ENCODE assay signal across 23 cellular contexts in genomic region chr17:77974396-77974795, GRCh38. TPM values are rescaled to one million over a fixed set of nuclear protein-coding genes. Genes with fewer than 3 reads are reported as not detected.
A peak's percentile ranks its signal among the peaks of the same experiment; 100 is the strongest.
DNase-seq lines count a peak whose midpoint lies in the region; ATAC-seq, FAIRE-seq and TF ChIP-seq lines count a peak whose summit lies in the region.
"Had no signal": no experiment of that assay in that cellular context is flagged by ENCODE, and none has a peak within 500 bp of the region (broad histone marks: within the 10 kb centered on the region; RNA-seq: fewer than 3 reads in every experiment).

No MANE protein-coding gene starts in this region.

- peaks cover 11% of the 10 kb centered on the region for H3K79me1 ChIP-seq in H9 (ENCODE audit: insufficient read depth, low read depth, low read length, poor library complexity, severe bottlenecking)

- no peak overlapping the region for H3K18ac ChIP-seq in H9 (ENCODE audit: insufficient read length, low read depth, low read length)

- no peak overlapping the region; a peak in 1 of 5 replicates for H3K4me3 Mint-ChIP-seq in H9
- H3K4me3 Mint-ChIP-seq in central memory CD8-positive, alpha-beta T cell = peak overlapping the region; percentile 20
- peak overlapping the region in 6 of 10 donors; percentile 15 to 59 (median 36) for H3K4me3 Mint-ChIP-seq in naive thymus-derived CD8-positive, alpha-beta T cell
- H3K4me3 Mint-ChIP-seq: IgD-negative memory B cell had no signal

- H3K23me2 ChIP-seq in H9 (ENCODE audit: insufficient read length, low read depth, low read length, poor library complexity, severe bottlenecking) = no peaks in the 10 kb centered on the region

- POLR2A ChIA-PET in HepG2 (lab: Yijun Ruan, JAX) = interaction anchor here (1.6 kb wide), 1 partner anchor 16 kb away, joined by 7 read pairs; the partner anchor contains the start of gene TNRC6C
- POLR2A ChIA-PET in naive thymus-derived CD8-positive, alpha-beta T cell (lab: Charles Lee) = interaction anchor here (0.6 kb wide), 2 partner anchors 11 to 16 kb away, joined by 3 read pairs; partner anchors contain the start of gene TNRC6C

- H2BK15ac ChIP-seq in H9 (ENCODE audit: low read depth, low read length) = no peak overlapping the region

- H4K20me1 ChIP-seq in HepG2 (ENCODE audit: insufficient read depth, low read length) (no peaks in the 10 kb centered on the region; the same call in 1 of the 2 replicates), H9 (ENCODE audit: control insufficient read depth, insufficient read depth, insufficient read length) (no peaks in the 10 kb centered on the region)

- DNase-seq in HepG2 (ENCODE audit: low spot score) (no peak), right lobe of liver (no peak), H9 (no peak), NCI-H2227 treated with DMSO at 0.1 percent for 48 hours (lab: John Stamatoyannopoulos, UW) (no peak), NCI-H146 treated with DMSO at 0.1 percent for 48 hours (lab: John Stamatoyannopoulos, UW; ENCODE audit: unreplicated experiment) (no peak)
- no peak for DNase-seq in central memory CD8-positive, alpha-beta T cell (ENCODE audit: low spot score in 2 of 2)
- DNase-seq in naive thymus-derived CD8-positive, alpha-beta T cell = peak in 1 of 10 donors; percentile 35
- DNase-seq: 8988T; ACHN; CD4-positive, CD25-positive, alpha-beta regulatory T cell; COR-L47; DMS153; DMS79 treated with DMSO at 0.1 percent for 48 hours; EL; GOT3 had no signal

- intact Hi-C loops in HepG2 (cut with micrococcal nuclease; ENCODE audit: unreplicated experiment) = no loop called here
- intact Hi-C loops in right lobe of liver (cut with DNase I) = no loop called here

- ATAC-seq in HepG2 (no peak), right lobe of liver (no peak), HG03280 (IDR thresholded peaks at IDR 0.05; ENCODE audit: unreplicated experiment) (no peak)
- no peak for ATAC-seq in central memory CD8-positive, alpha-beta T cell (replicated peaks; ENCODE audit: extremely low read depth, poor library complexity, severe bottlenecking)
- peak; percentile 72 to 82 for ATAC-seq in naive thymus-derived CD8-positive, alpha-beta T cell

- no peak overlapping the region for H4K5ac ChIP-seq in H9 (ENCODE audit: insufficient read length, low read depth, low read length)

- no peak overlapping the region for H3K23ac ChIP-seq in H9 (ENCODE audit: insufficient read length, low read depth, low read length)

- H3K9me3 ChIP-seq in HepG2 (ENCODE audit: low read length) (no peaks in the 10 kb centered on the region), right lobe of liver (no peaks in the 10 kb centered on the region), H9 (ENCODE audit: control insufficient read depth, low read depth, low read length) (no peaks in the 10 kb centered on the region)
- H3K9me3 ChIP-seq: BLaER1 treated with 17β-estradiol and CSF1 and Interleukin-3, amounts not matched to agents 10 nM and 100 nM; HAP-1 had no signal

- no peak overlapping the region for H2AK5ac ChIP-seq in H9 (ENCODE audit: insufficient read length, low read length)

- H3K27me3 ChIP-seq in HepG2 (ENCODE audit: control insufficient read depth in 1 of 2, insufficient read depth in 2 of 2, low read length in 2 of 2) (no peaks in the 10 kb centered on the region), right lobe of liver (no peaks in the 10 kb centered on the region), H9 (ENCODE audit: insufficient read depth, low read length) (no peaks in the 10 kb centered on the region)
- H3K27me3 ChIP-seq: BLaER1 treated with 17β-estradiol and CSF1 and Interleukin-3, amounts not matched to agents 10 nM and 100 nM had no signal

- no peaks in the 10 kb centered on the region for H3K9me3 Mint-ChIP-seq in H9
- H3K9me3 Mint-ChIP-seq in central memory CD8-positive, alpha-beta T cell = no peaks in the 10 kb centered on the region
- H3K9me3 Mint-ChIP-seq in naive thymus-derived CD8-positive, alpha-beta T cell = no peaks in the 10 kb centered on the region
- H3K9me3 Mint-ChIP-seq: IgD-negative memory B cell had no signal

- H3K27ac Mint-ChIP-seq in H9 = peak overlapping the region in 2 of 3 experiments; percentile 19 to 72; a peak in 4 of 7 replicates
- H3K27ac Mint-ChIP-seq in central memory CD8-positive, alpha-beta T cell (ENCODE audit: low read depth) = no peak overlapping the region
- peak overlapping the region in 6 of 10 donors; percentile 12 to 74 (median 48) for H3K27ac Mint-ChIP-seq in naive thymus-derived CD8-positive, alpha-beta T cell
- H3K27ac Mint-ChIP-seq: IgD-negative memory B cell had no signal

- no peak overlapping the region for H2BK5ac ChIP-seq in H9 (ENCODE audit: insufficient read length, low read length)

- TF ChIP-seq EP300 in HepG2 (IDR thresholded peaks at IDR 0.05; ENCODE audit: low read depth in 2 of 2, low read length in 2 of 2) (no peak), HepG2 (CRISPR knock-in tag; IDR thresholded peaks at IDR 0.05; ENCODE audit: borderline replicate concordance) (no peak)

- BruUV-seq in HepG2 (replicated peaks; lab: Mats Ljungman, UMichigan) = no TSS peak

- H3K56ac ChIP-seq in H9 (ENCODE audit: insufficient read length, low read depth, low read length) = no peak overlapping the region

- H3K4me1 Mint-ChIP-seq in H9 = peaks cover 18 to 36% of the 10 kb centered on the region in 2 experiments
- H3K4me1 Mint-ChIP-seq in central memory CD8-positive, alpha-beta T cell = peaks cover 76% of the 10 kb centered on the region
- peaks cover 40 to 89% (median 82%) of the 10 kb centered on the region in 4 donors for H3K4me1 Mint-ChIP-seq in naive thymus-derived CD8-positive, alpha-beta T cell

- H2BK12ac ChIP-seq in H9 (ENCODE audit: insufficient read length, low read depth, low read length) = no peak overlapping the region

- TF ChIP-seq RAD21 in HepG2 (CRISPR knock-in tag; IDR thresholded peaks at IDR 0.05) = no peak

- WGBS in HepG2 (ENCODE audit: low lambda C conversion rate) = 84% methylated on average over 4 of the region's 4 CpGs
- WGBS in right lobe of liver (ENCODE audit: insufficient coverage, low coverage, low lambda C conversion rate, missing lambda C conversion rate) = 85% methylated on average over 4 of the region's 4 CpGs
- no CpG with 5 or more reads among the region's 4 CpGs for whole genome bisulfite sequencing in H9 (ENCODE audit: extremely low coverage, insufficient read length, low lambda C conversion rate)

- H3K4ac ChIP-seq in H9 (ENCODE audit: low read depth, low read length) = no peak overlapping the region; the same call in 1 of the 2 replicates

- H3K4me3 ChIP-seq in HepG2 (replicated peaks in 1 of 3; ENCODE audit: insufficient read depth in 1 of 3, low read depth in 2 of 3, low read length in 3 of 3) (no peak overlapping the region), right lobe of liver (no peak overlapping the region)
- H3K4me3 ChIP-seq: BLaER1 treated with 17β-estradiol and CSF1 and Interleukin-3, amounts not matched to agents 10 nM and 100 nM; HAP-1 had no signal

- H3K4me1 ChIP-seq in HepG2 (ENCODE audit: insufficient read depth, low read length) (no peaks in the 10 kb centered on the region), right lobe of liver (no peaks in the 10 kb centered on the region), H9 (ENCODE audit: insufficient read depth, low read length) (peaks cover 2% of the 10 kb centered on the region; the same call in 1 of the 2 replicates)
- H3K4me1 ChIP-seq: BLaER1 treated with 17β-estradiol and CSF1 and Interleukin-3, amounts not matched to agents 10 nM and 100 nM had no signal

- no peak overlapping the region for H3T11ph ChIP-seq in H9 (ENCODE audit: low read length)

- H2BK20ac ChIP-seq in H9 (ENCODE audit: low read depth, low read length, poor library complexity, severe bottlenecking) = no peak overlapping the region

- H3K27ac ChIP-seq in HepG2 (ENCODE audit: extremely low read length, insufficient read depth, low read length) (no peak overlapping the region), right lobe of liver (no peak overlapping the region), H9 (ENCODE audit: insufficient read length, low read depth, low read length) (no peak overlapping the region)
- H3K27ac ChIP-seq: BLaER1 treated with 17β-estradiol and CSF1 and Interleukin-3, amounts not matched to agents 10 nM and 100 nM; HL-60 had no signal

- H2AFZ ChIP-seq in HepG2 (ENCODE audit: low read length) (no peak overlapping the region), H9 (ENCODE audit: low read length) (no peak overlapping the region)

- no peaks in the 10 kb centered on the region for H3K27me3 Mint-ChIP-seq in H9 (ENCODE audit: low read depth)
- no peaks in the 10 kb centered on the region for H3K27me3 Mint-ChIP-seq in central memory CD8-positive, alpha-beta T cell
- H3K27me3 Mint-ChIP-seq in naive thymus-derived CD8-positive, alpha-beta T cell = no peaks in the 10 kb centered on the region
- H3K27me3 Mint-ChIP-seq: CD4-positive, CD25-positive, alpha-beta regulatory T cell; IgD-negative memory B cell had no signal

- no peak overlapping the region for H3K9ac ChIP-seq in HepG2 (ENCODE audit: insufficient read depth, low read depth, low read length)
- no peak overlapping the region for H3K9ac ChIP-seq in H9 (ENCODE audit: extremely low read depth, insufficient read length, low read length)
- H3K9ac ChIP-seq: BLaER1 treated with 17β-estradiol and CSF1 and Interleukin-3, amounts not matched to agents 10 nM and 100 nM had no signal

- CTCF ChIA-PET in HepG2 (lab: Yijun Ruan, JAX; ENCODE audit: low intra/inter-chr PET ratio, low total read pairs) = no interaction called here

- no peak for TF ChIP-seq POLR2A in HepG2 (IDR thresholded peaks at IDR 0.05; ENCODE audit: insufficient read depth in 1 of 2, low read depth in 2 of 2, low read length in 2 of 2)
- TF ChIP-seq POLR2A in right lobe of liver (IDR thresholded peaks at IDR 0.05) = no peak

- no peak overlapping the region for H3K14ac ChIP-seq in H9 (ENCODE audit: insufficient read depth, low read length)

- FAIRE-seq in HepG2 (lab: Jason Lieb, UNC) = no peak
- FAIRE-seq: D721Med, G401.6, GM12892 had no signal

- TF ChIP-seq CTCF in HepG2 (CRISPR knock-in tag; IDR thresholded peaks at IDR 0.05) (no peak), right lobe of liver (IDR thresholded peaks at IDR 0.05) (no peak), H9 (conservative IDR thresholded peaks at IDR 0.05) (no peak)

- no peak overlapping the region for H3K4me2 ChIP-seq in HepG2 (ENCODE audit: low read depth, low read length)
- H3K4me2 ChIP-seq in H9 (ENCODE audit: insufficient read depth, insufficient read length, low read length) = no peak overlapping the region
- H3K4me2 ChIP-seq: BLaER1 treated with 17β-estradiol and CSF1 and Interleukin-3, amounts not matched to agents 10 nM and 100 nM had no signal

- in situ Hi-C loops in HepG2 (cut with HindIII; ENCODE audit: extremely low pct_ligation_motif_present, low pct_unique_long_range_greater_than_20kb) = no loop called here

- no peak overlapping the region for H2BK120ac ChIP-seq in H9 (ENCODE audit: low read depth, low read length, poor library complexity, severe bottlenecking)

- no peak overlapping the region for H4K91ac ChIP-seq in H9 (ENCODE audit: insufficient read length, low read depth, low read length)

- H3K79me2 ChIP-seq in HepG2 (ENCODE audit: insufficient read depth, low read length) = peaks cover 16% of the 10 kb centered on the region
- peaks cover 6% of the 10 kb centered on the region; the same call in 1 of the 2 replicates for H3K79me2 ChIP-seq in H9 (ENCODE audit: insufficient read depth, low read length)

- no peak overlapping the region for H4K8ac ChIP-seq in H9 (replicated peaks; ENCODE audit: insufficient read length, low read depth, low read length)

- no peaks in the 10 kb centered on the region for H3K36me3 ChIP-seq in HepG2 (replicated peaks in 1 of 2; ENCODE audit: control insufficient read depth in 1 of 2, insufficient read depth in 2 of 2, low read length in 2 of 2)
- no peaks in the 10 kb centered on the region for H3K36me3 ChIP-seq in right lobe of liver
- H3K36me3 ChIP-seq: BLaER1 treated with 17β-estradiol and CSF1 and Interleukin-3, amounts not matched to agents 10 nM and 100 nM; HAP-1 had no signal

- H3K36me3 Mint-ChIP-seq in H9 (ENCODE audit: insufficient read depth in 1 of 3, low read depth in 3 of 3) = no peaks in the 10 kb centered on the region; a peak in 1 of 7 replicates
- peaks cover 9% of the 10 kb centered on the region for H3K36me3 Mint-ChIP-seq in central memory CD8-positive, alpha-beta T cell (ENCODE audit: insufficient read depth)
- peaks cover 1 to 22% (median 3%) of the 10 kb centered on the region in 3 donors for H3K36me3 Mint-ChIP-seq in naive thymus-derived CD8-positive, alpha-beta T cell
- H3K36me3 Mint-ChIP-seq: IgD-negative memory B cell had no signal

RNA-seq across cellular contexts. Expression of gene TNRC6C, which starts 15.9 kb away (rescaled TPM):
- total RNA-seq in HepG2 (2016; rRNA removed; fragmentation: Illumina TruSeq; extraction: Trizol) (4.7 and 4.9 TPM in 2 replicates), right lobe of liver (10 to 100 TPM in 1 of 6 experiments, 1 to 10 TPM in 5; 1.9 to 10.6 (median 7.7) TPM), H9 (2021) (24.7 and 25.7 TPM in 2 replicates)
- total RNA-seq in HepG2 (2016; cell fraction: cytosol; rRNA removed; fragmentation: Illumina TruSeq; extraction: Trizol; ENCODE audit: low read depth) = 11.1 and 13.2 TPM in 2 replicates
- 3.2 TPM in 2 replicates for total RNA-seq in HepG2 (2016; cell fraction: insoluble cytoplasmic fraction; rRNA removed; fragmentation: Illumina TruSeq; extraction: Trizol)
- total RNA-seq in HepG2 (2016; cell fraction: membrane; rRNA removed; fragmentation: Illumina TruSeq; extraction: Trizol) = 2.2 and 2.9 TPM in 2 replicates
- 7.0 and 9.7 TPM in 2 replicates for total RNA-seq in HepG2 (2016; cell fraction: nucleus; rRNA removed; fragmentation: Illumina TruSeq; extraction: Trizol)
- polyA plus RNA-seq in HepG2 (2011; rRNA removed) = 0.61 and 0.66 TPM in 2 replicates
- polyA plus RNA-seq in HepG2 (2011; cell fraction: cytosol; rRNA removed) = 0.35 and 0.46 TPM in 2 replicates
- 3.4 and 4.2 TPM in 2 replicates for polyA plus RNA-seq in HepG2 (2011; cell fraction: nucleus; rRNA removed)
- 3.6 and 4.0 TPM in 2 replicates for polyA plus RNA-seq in HepG2 (2012)
- 0.14 and 0.17 TPM in 2 replicates for polyA plus RNA-seq in HepG2 (2016; cell fraction: cytosol; fragmentation: Illumina TruSeq; extraction: Trizol; ENCODE audit: low read depth)
- 2.5 and 3.2 TPM in 2 replicates for polyA plus RNA-seq in HepG2 (2016; cell fraction: insoluble cytoplasmic fraction; fragmentation: Illumina TruSeq; extraction: Trizol; ENCODE audit: low read depth)
- 0.18 and 0.30 TPM in 2 replicates for polyA plus RNA-seq in HepG2 (2016; cell fraction: membrane; fragmentation: Illumina TruSeq; extraction: Trizol; ENCODE audit: low read depth)
- 10.3 and 10.4 TPM in 2 replicates for polyA plus RNA-seq in HepG2 (2016; cell fraction: nucleus; fragmentation: Illumina TruSeq; extraction: Trizol; ENCODE audit: insufficient read depth, low read depth)
- 4.5 and 10.3 TPM in 2 replicates for polyA minus RNA-seq in HepG2 (2011; rRNA and poly(A)+ RNA removed; ENCODE audit: low replicate concordance)
- 2.3 and 2.8 TPM in 2 replicates for polyA minus RNA-seq in HepG2 (2011; cell fraction: cytosol; rRNA and poly(A)+ RNA removed)
- 6.7 and 7.3 TPM in 2 replicates for polyA minus RNA-seq in HepG2 (2011; cell fraction: nucleus; rRNA and poly(A)+ RNA removed)
- 100 to 1,000 TPM; 113 to 116 TPM for total RNA-seq in naive thymus-derived CD8-positive, alpha-beta T cell
- 1 to 10 TPM; 4.9 to 8.6 (median 5.8) TPM for polyA plus RNA-seq in naive thymus-derived CD8-positive, alpha-beta T cell

Comparison
In these comparisons a context has a peak if more than half of its experiments do, and no peak if none do; other contexts are left out.
1. ATAC-seq: peak in naive thymus-derived CD8-positive, alpha-beta T cell (2 of 2); none in HepG2 (single experiment), right lobe of liver (0 of 4), central memory CD8-positive, alpha-beta T cell (single experiment) and HG03280 (single experiment).
2. H3K4me3 Mint-ChIP-seq: peak in central memory CD8-positive, alpha-beta T cell (single experiment) and naive thymus-derived CD8-positive, alpha-beta T cell (6 of 10); none in H9 (0 of 2).